20 cellular contexts compared by ENCODE assay signal in genomic region chr9:588952-589351, GRCh38.
A peak's percentile ranks its signal among the peaks of the same experiment; 100 is the strongest.
DNase-seq lines count a peak whose midpoint lies in the region; ATAC-seq and TF ChIP-seq lines count a peak whose summit lies in the region.
"Had no signal": no experiment of that assay in that cellular context is flagged by ENCODE, and none has a peak within 500 bp of the region (broad histone marks: within the 10 kb centered on the region; RNA-seq: fewer than 3 reads in every experiment).

No MANE protein-coding gene starts in this region.

- H3K9ac ChIP-seq in SU-DHL-6 (ENCODE audit: low read length): peak overlapping the region; percentile 26
- H3K9ac ChIP-seq: BLaER1 had no signal

- H3K9me3 ChIP-seq in SU-DHL-6 (ENCODE audit: insufficient read depth, low read length) (no peaks in the 10 kb centered on the region), sigmoid colon (no peaks in the 10 kb centered on the region)
- H3K9me3 ChIP-seq: BLaER1, ovary had no signal

- peak overlapping the region; percentile 24 for H3K4me2 ChIP-seq in SU-DHL-6 (ENCODE audit: low read depth, low read length, poor library complexity, severe bottlenecking)
- H3K4me2 ChIP-seq: BLaER1 had no signal

- H3K4me1 ChIP-seq in sigmoid colon: peaks cover 0 to 54% (median 15%) of the 10 kb centered on the region in 4 donors
- H3K4me1 ChIP-seq: BLaER1 had no signal

- peaks cover 27% of the 10 kb centered on the region for H3F3A ChIP-seq in SU-DHL-6 (ENCODE audit: insufficient read depth)

- H3K36me3 ChIP-seq in SU-DHL-6 (ENCODE audit: low read length): peaks cover 11% of the 10 kb centered on the region; the same call in 1 of the 2 replicates
- no peaks in the 10 kb centered on the region for H3K36me3 ChIP-seq in sigmoid colon
- H3K36me3 ChIP-seq: BLaER1, ovary had no signal

- H3K4me3 ChIP-seq in SU-DHL-6 (ENCODE audit: insufficient read depth, low read length, poor library complexity, severe bottlenecking) (no peak overlapping the region), sigmoid colon (no peak overlapping the region)
- H3K4me3 ChIP-seq: BLaER1, ovary, skin epidermis had no signal

- no peaks in the 10 kb centered on the region for H3K36me3 Mint-ChIP-seq in activated T-cell treated with anti-CD3 and anti-CD28 coated beads, Interleukin-2, amount 50 U/mL, for 72 hours (ENCODE audit: insufficient read depth in 2 of 2)
- H3K36me3 Mint-ChIP-seq in activated CD4-positive, alpha-beta memory T cell treated with anti-CD3 and anti-CD28 coated beads, Interleukin-2, amount 10 ng/mL, durations not matched to agents 7 days and 5 days (ENCODE audit: low read depth): no peaks in the 10 kb centered on the region

- intact Hi-C loops in sigmoid colon (cut with DNase I): no loop called here

- WGBS in sigmoid colon, 2 donors: 87 to 94% methylated on average over 3 of the region's 3 CpGs

- H4K20me1 ChIP-seq in SU-DHL-6 (ENCODE audit: low read depth, low read length): no peaks in the 10 kb centered on the region
- H4K20me1 ChIP-seq: BLaER1 had no signal

- no peaks in the 10 kb centered on the region for H3K27me3 ChIP-seq in SU-DHL-6 (ENCODE audit: low read length)
- H3K27me3 ChIP-seq in sigmoid colon: no peaks in the 10 kb centered on the region
- H3K27me3 ChIP-seq: BLaER1, ovary had no signal

- H3K27me3 Mint-ChIP-seq in activated T-cell treated with anti-CD3 and anti-CD28 coated beads, Interleukin-2, amount 50 U/mL, for 72 hours (ENCODE audit: low read depth): no peaks in the 10 kb centered on the region
- peaks cover 3% of the 10 kb centered on the region for H3K27me3 Mint-ChIP-seq in activated CD4-positive, alpha-beta memory T cell treated with anti-CD3 and anti-CD28 coated beads, Interleukin-2, amount 10 ng/mL, durations not matched to agents 7 days and 5 days

- H3K27ac ChIP-seq in SU-DHL-6 (ENCODE audit: low read depth, low read length): peak overlapping the region; percentile 48
- peak overlapping the region; percentile 89 for H3K27ac ChIP-seq in epithelial cell of prostate
- H3K27ac ChIP-seq in sigmoid colon: peak overlapping the region in 3 of 4 donors; percentile 42 to 62 (median 55)
- H3K27ac ChIP-seq: 22Rv1, BLaER1, ovary had no signal

- no peaks in the 10 kb centered on the region for H3K9me2 ChIP-seq in SU-DHL-6 (replicated peaks; ENCODE audit: insufficient read depth, low read length)

- peaks cover 13% of the 10 kb centered on the region for H3K4me1 Mint-ChIP-seq in activated T-cell treated with anti-CD3 and anti-CD28 coated beads, Interleukin-2, amount 50 U/mL, for 72 hours (ENCODE audit: low read depth)
- H3K4me1 Mint-ChIP-seq in activated CD4-positive, alpha-beta memory T cell treated with anti-CD3 and anti-CD28 coated beads, Interleukin-2, amount 10 ng/mL, durations not matched to agents 7 days and 5 days: peaks cover 5% of the 10 kb centered on the region

- ATAC-seq in activated T-cell treated with anti-CD3 and anti-CD28 coated beads, Interleukin-2, amount 50 U/mL, for 72 hours (replicated peaks in 1 of 2): no peak
- no peak for ATAC-seq in GM18519 (IDR thresholded peaks at IDR 0.05; ENCODE audit: low FRiP score, unreplicated experiment)
- ATAC-seq: activated T-helper 17 cell treated with anti-CD3 and anti-CD28 coated beads, Interleukin-2, amount 50 U/mL, for 72 hours had no signal

- no peaks in the 10 kb centered on the region for H3K9me3 Mint-ChIP-seq in activated T-cell treated with anti-CD3 and anti-CD28 coated beads, Interleukin-2, amount 50 U/mL, for 72 hours
- H3K9me3 Mint-ChIP-seq in activated CD4-positive, alpha-beta memory T cell treated with anti-CD3 and anti-CD28 coated beads, Interleukin-2, amount 10 ng/mL, durations not matched to agents 7 days and 5 days: no peaks in the 10 kb centered on the region
- H3K9me3 Mint-ChIP-seq: activated T-helper 17 cell treated with anti-CD3 and anti-CD28 coated beads, Interleukin-2, amount 50 U/mL, for 72 hours had no signal

- CTCF ChIA-PET in activated CD4-positive, alpha-beta memory T cell treated with anti-CD3 and anti-CD28 coated beads, Interleukin-2, amount 10 ng/mL, durations not matched to agents 7 days and 5 days (lab: Charles Lee): no interaction called here

- TF ChIP-seq CTCF in SU-DHL-6 (IDR thresholded peaks at IDR 0.05; ENCODE audit: insufficient read depth, low read length, poor library complexity, severe bottlenecking) (no peak), sigmoid colon (IDR thresholded peaks at IDR 0.05) (no peak)

- TF ChIP-seq EP300 in sigmoid colon (IDR thresholded peaks at IDR 0.05): no peak

- no peak for DNase-seq in activated T-cell treated with anti-CD3 and anti-CD28 coated beads, Interleukin-2, amount 50 U/mL, for 72 hours
- no peak for DNase-seq in activated T-cell treated with anti-CD3 and anti-CD28 coated beads, Interleukin-2, amount 50 U/mL, for 1 hour
- no peak for DNase-seq in epithelial cell of prostate (ENCODE audit: low read depth, low spot score)
- DNase-seq in sigmoid colon: no peak
- DNase-seq in ecto neural progenitor cell (ENCODE audit: low spot score): no peak
- no peak for DNase-seq in activated CD4-positive, alpha-beta memory T cell treated with anti-CD3 and anti-CD28 coated beads, Interleukin-2, amount 10 ng/mL, durations not matched to agents 7 days and 5 days
- DNase-seq: activated CD8-positive, alpha-beta memory T cell treated with anti-CD3 and anti-CD28 coated beads for 24 hours; amygdala; kidney; NCI-H1930; stimulated activated CD4-positive, alpha-beta T cell treated with anti-CD3 and anti-CD28 coated beads, Interleukin-4, amount 100 ng/mL, for 4 hours; SW 1271 had no signal

- H2AFZ ChIP-seq in SU-DHL-6 (ENCODE audit: low read depth, low read length, severe bottlenecking): no peak overlapping the region

- peaks cover 99% of the 10 kb centered on the region for H3K79me2 ChIP-seq in SU-DHL-6 (ENCODE audit: insufficient read depth, low read length)

- no peak overlapping the region for H3K4me3 Mint-ChIP-seq in activated T-cell treated with anti-CD3 and anti-CD28 coated beads, Interleukin-2, amount 50 U/mL, for 72 hours
- H3K4me3 Mint-ChIP-seq in activated CD4-positive, alpha-beta memory T cell treated with anti-CD3 and anti-CD28 coated beads, Interleukin-2, amount 10 ng/mL, durations not matched to agents 7 days and 5 days: no peak overlapping the region
- H3K4me3 Mint-ChIP-seq: activated T-helper 17 cell treated with anti-CD3 and anti-CD28 coated beads, Interleukin-2, amount 50 U/mL, for 72 hours; WTC11 had no signal

- TF ChIP-seq POLR2A in sigmoid colon (IDR thresholded peaks at IDR 0.05): no peak

- POLR2A ChIA-PET in activated CD4-positive, alpha-beta memory T cell treated with anti-CD3 and anti-CD28 coated beads, Interleukin-2, amount 10 ng/mL, durations not matched to agents 7 days and 5 days (lab: Charles Lee): no interaction called here

- H3K27ac Mint-ChIP-seq in activated T-cell treated with anti-CD3 and anti-CD28 coated beads, Interleukin-2, amount 50 U/mL, for 72 hours: peak overlapping the region; percentile 78
- H3K27ac Mint-ChIP-seq in activated CD4-positive, alpha-beta memory T cell treated with anti-CD3 and anti-CD28 coated beads, Interleukin-2, amount 10 ng/mL, durations not matched to agents 7 days and 5 days: no peak overlapping the region
- H3K27ac Mint-ChIP-seq: activated T-helper 17 cell treated with anti-CD3 and anti-CD28 coated beads, Interleukin-2, amount 50 U/mL, for 72 hours had no signal
